In genomic region chr11:75565221-75565814, GRCh38 we compare ENCODE assay signal across 9 cellular contexts. TPM values are rescaled to one million over a fixed set of nuclear protein-coding genes. Genes with fewer than 3 reads are reported as not detected.
A peak's percentile ranks its signal among the peaks of the same experiment; 100 is the strongest.
DNase-seq lines count a peak whose midpoint lies in the region; ATAC-seq and TF ChIP-seq lines count a peak whose summit lies in the region.
"Had no signal": no experiment of that assay in that cellular context is flagged by ENCODE, and none has a peak within 500 bp of the region (broad histone marks: within the 10 kb centered on the region; RNA-seq: fewer than 3 reads in every experiment).

No MANE protein-coding gene starts in this region.

- 48 to 61% methylated on average over 4 to 5 of the region's 5 CpGs for WGBS in testis, 2 donors

- H3K36me3 Mint-ChIP-seq in brain = peaks cover 25% of the 10 kb centered on the region

- no peaks in the 10 kb centered on the region for H3K27me3 ChIP-seq in testis

- H3K27ac Mint-ChIP-seq in brain = peak overlapping the region in 4 of 5 experiments; percentile 48 to 100 (median 100)

- peaks cover 9% of the 10 kb centered on the region for H3K27me3 Mint-ChIP-seq in brain

- intact Hi-C loops in testis (cut with DNase I; ENCODE audit: low total_unique reads) = no loop called here

- no peak for TF ChIP-seq POLR2A in testis (IDR thresholded peaks at IDR 0.05)

- H3K9me3 ChIP-seq in testis = no peaks in the 10 kb centered on the region

- H3K27ac ChIP-seq in testis = peak overlapping the region; percentile 99 to 100

- ATAC-seq in HG02678 (IDR thresholded peaks at IDR 0.05; ENCODE audit: unreplicated experiment) = no peak

- no peaks in the 10 kb centered on the region for H3K9me3 Mint-ChIP-seq in brain

- no peaks in the 10 kb centered on the region for H3K36me3 ChIP-seq in testis (ENCODE audit: low read depth, missing control alignments)

- no peak overlapping the region for H3K4me3 ChIP-seq in testis

- H3K4me1 Mint-ChIP-seq in brain = peaks cover 58% of the 10 kb centered on the region

- peaks cover 42% of the 10 kb centered on the region for H3K4me1 ChIP-seq in testis

- DNase-seq in HS-5 (ENCODE audit: low read depth) = peak; percentile 64
- peak; percentile 84 for DNase-seq in kidney glomerular epithelial cell (lab: John Stamatoyannopoulos, UW)
- DNase-seq in testis = no peak
- DNase-seq in globus pallidus (ENCODE audit: low spot score) = no peak
- DNase-seq in NCI-H1694 (lab: John Stamatoyannopoulos, UW) = no peak
- DNase-seq in SK-N-DZ (ENCODE audit: low spot score) = no peak
- DNase-seq: NCI-H774 had no signal

- TF ChIP-seq CTCF in brain (conservative IDR thresholded peaks at IDR 0.05) (no peak), testis (IDR thresholded peaks at IDR 0.05) (no peak)

- peak overlapping the region in 4 of 5 experiments; percentile 90 to 99 (median 95) for H3K4me3 Mint-ChIP-seq in brain

RNA-seq across cellular contexts. Expression of gene SERPINH1, which starts 3.3 kb away (rescaled TPM):
- polyA plus RNA-seq in brain (ENCODE audit: insufficient read depth, low read depth, low replicate concordance) = 53.2 TPM
- 100 to 1,000 TPM; 122 to 178 TPM for total RNA-seq in testis
- polyA plus RNA-seq in testis (ENCODE audit: insufficient read depth, low read depth, low replicate concordance) = 92.2 TPM
- 72.3 and 87.9 TPM in 2 replicates for polyA plus RNA-seq in SK-N-DZ (2014; cell fraction: cytosol; rRNA removed)
- polyA plus RNA-seq in SK-N-DZ (2014; cell fraction: nucleus; rRNA removed) = 29.8 and 41.3 TPM in 2 replicates

RNA-seq across cellular contexts. Expression of gene GDPD5, which starts 39.6 kb away (rescaled TPM):
- 18.9 TPM for polyA plus RNA-seq in brain (ENCODE audit: insufficient read depth, low read depth, low replicate concordance)
- 10 to 100 TPM; 43.3 to 99.5 TPM for total RNA-seq in testis
- 65.8 TPM for polyA plus RNA-seq in testis (ENCODE audit: insufficient read depth, low read depth, low replicate concordance)
- polyA plus RNA-seq in SK-N-DZ (2014; cell fraction: cytosol; rRNA removed) = 1.9 and 2.7 TPM in 2 replicates
- polyA plus RNA-seq in SK-N-DZ (2014; cell fraction: nucleus; rRNA removed) = 3.8 and 4.1 TPM in 2 replicates

Comparison
In these comparisons a context has a peak if more than half of its experiments do, and no peak if none do; other contexts are left out.
1. DNase-seq: peak in HS-5 (single experiment) and kidney glomerular epithelial cell (single experiment); none in testis (single experiment), globus pallidus (single experiment), NCI-H1694 (single experiment) and SK-N-DZ (single experiment).